In the genomic region with DNA sequence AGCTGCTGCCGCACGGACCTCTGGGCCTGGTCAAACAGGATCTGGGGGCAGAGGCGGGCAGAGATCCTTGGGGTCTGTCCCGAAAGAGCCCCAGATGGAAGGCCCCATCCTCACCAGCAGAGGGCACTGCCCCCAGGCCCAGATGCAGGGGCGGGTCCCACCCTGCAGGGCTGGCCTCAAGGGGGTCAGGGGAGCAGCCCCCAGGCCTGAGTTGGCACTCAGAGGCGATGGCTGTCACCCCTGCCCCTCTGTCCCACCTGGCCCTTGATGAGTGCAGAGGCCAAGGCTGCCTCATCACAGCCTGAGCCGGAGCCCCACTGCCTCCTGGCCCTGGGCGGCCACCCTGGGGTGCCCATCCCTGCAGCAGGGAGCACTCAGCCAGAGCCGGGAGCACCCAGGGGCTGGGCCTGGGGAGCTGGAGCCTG, we compare ENCODE assay signal across 1 cellular context.
TF ChIP-seq lines count a peak whose summit lies in the region.

No MANE protein-coding gene starts in this region.

TF ChIP-seq in H1, 55 proteins besides CTCF, POLR2A, EP300 and RAD21:
- TF ChIP-seq SRF (IDR thresholded peaks at IDR 0.05; ENCODE audit: low read depth, low read length): no peak
- TF ChIP-seq TBP (IDR thresholded peaks at IDR 0.05; ENCODE audit: low read depth, low read length): no peak
- peak; percentile 73; the same call in 1 of the 2 replicates for TF ChIP-seq GABPA (IDR thresholded peaks at IDR 0.05; ENCODE audit: borderline replicate concordance, insufficient read depth, low read length)
- TF ChIP-seq, protein P1, sequence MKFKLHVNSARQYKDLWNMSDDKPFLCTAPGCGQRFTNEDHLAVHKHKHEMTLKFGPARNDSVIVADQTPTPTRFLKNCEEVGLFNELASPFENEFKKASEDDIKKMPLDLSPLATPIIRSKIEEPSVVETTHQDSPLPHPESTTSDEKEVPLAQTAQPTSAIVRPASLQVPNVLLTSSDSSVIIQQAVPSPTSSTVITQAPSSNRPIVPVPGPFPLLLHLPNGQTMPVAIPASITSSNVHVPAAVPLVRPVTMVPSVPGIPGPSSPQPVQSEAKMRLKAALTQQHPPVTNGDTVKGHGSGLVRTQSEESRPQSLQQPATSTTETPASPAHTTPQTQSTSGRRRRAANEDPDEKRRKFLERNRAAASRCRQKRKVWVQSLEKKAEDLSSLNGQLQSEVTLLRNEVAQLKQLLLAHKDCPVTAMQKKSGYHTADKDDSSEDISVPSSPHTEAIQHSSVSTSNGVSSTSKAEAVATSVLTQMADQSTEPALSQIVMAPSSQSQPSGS (IDR thresholded peaks at IDR 0.05; ENCODE audit: low read length): no peak
- TF ChIP-seq KDM1A (IDR thresholded peaks at IDR 0.05; ENCODE audit: borderline replicate concordance, low read length): no peak
- TF ChIP-seq HDAC2 (IDR thresholded peaks at IDR 0.05; ENCODE audit: borderline replicate concordance in 1 of 2, low read depth in 2 of 2, low read length in 2 of 2): no peak
- no peak for TF ChIP-seq EGR1 (IDR thresholded peaks at IDR 0.05; ENCODE audit: borderline replicate concordance, low read depth, low read length)
- TF ChIP-seq RFX5 (IDR thresholded peaks at IDR 0.05; ENCODE audit: borderline replicate concordance, low read depth, low read length): no peak
- TF ChIP-seq SIRT6 (IDR thresholded peaks at IDR 0.05; ENCODE audit: low read length): no peak
- TF ChIP-seq NANOG (IDR thresholded peaks at IDR 0.05; ENCODE audit: insufficient read depth, low read depth, low read length, poor library complexity, severe bottlenecking): no peak
- no peak for TF ChIP-seq ZNF274 (IDR thresholded peaks at IDR 0.05; ENCODE audit: borderline replicate concordance, extremely low read depth, low read length)
- no peak for TF ChIP-seq JUN (IDR thresholded peaks at IDR 0.05; ENCODE audit: low read depth, low read length)
- no peak for TF ChIP-seq CTBP2 (IDR thresholded peaks at IDR 0.05; ENCODE audit: borderline replicate concordance, insufficient read depth, insufficient read length, low read length)
- no peak for TF ChIP-seq NRF1 (IDR thresholded peaks at IDR 0.05; ENCODE audit: low read depth, low read length)
- TF ChIP-seq YY1 (IDR thresholded peaks at IDR 0.05; ENCODE audit: low read depth, low read length): 0 out of 2 replicates have a peak, but pooled peaks have one; percentile 39
- no peak for TF ChIP-seq JUND (IDR thresholded peaks at IDR 0.05; ENCODE audit: low read length)
- no peak for TF ChIP-seq CREB1 (IDR thresholded peaks at IDR 0.05)
TF ChIP-seq in H1: peak in this region for 2.
